In genomic region chr12:51520576-51521325, GRCh38 we compare ENCODE assay signal across 21 cellular contexts.
A peak's percentile ranks its signal among the peaks of the same experiment; 100 is the strongest.
DNase-seq lines count a peak whose midpoint lies in the region; ATAC-seq and TF ChIP-seq lines count a peak whose summit lies in the region.
"Had no signal": no experiment of that assay in that cellular context is flagged by ENCODE, and none has a peak within 500 bp of the region (broad histone marks: within the 10 kb centered on the region; RNA-seq: fewer than 3 reads in every experiment).

No MANE protein-coding gene starts in this region.

- TF ChIP-seq CTCF in DND-41 (IDR thresholded peaks at IDR 0.05; ENCODE audit: borderline replicate concordance, extremely low read depth, low read length, poor library complexity, severe bottlenecking) (peak; percentile 63), dorsolateral prefrontal cortex (IDR thresholded peaks at IDR 0.05 in 54 of 56, conservative IDR thresholded peaks at IDR 0.05 in 2 of 56; ENCODE audit: low read depth in 1 of 56, partially characterized antibody in 56 of 56) (peak in 7 of 56 donors; percentile 7 to 25 (median 13)), neural progenitor cell (IDR thresholded peaks at IDR 0.05) (peak; percentile 35)

- H3K9me3 Mint-ChIP-seq in neural progenitor cell: no peaks in the 10 kb centered on the region
- H3K9me3 Mint-ChIP-seq in activated naive CD4-positive, alpha-beta T cell treated with anti-CD3 and anti-CD28 coated beads, Interleukin-2, amount 10 ng/mL, durations not matched to agents 7 days and 5 days: no peaks in the 10 kb centered on the region
- H3K9me3 Mint-ChIP-seq: activated CD4-positive, alpha-beta T cell treated with anti-CD3 and anti-CD28 coated beads, Interleukin-2, amount 10 ng/mL, durations not matched to agents 24 days and 14 days; activated naive CD4-positive, alpha-beta T cell treated with anti-CD3 and anti-CD28 coated beads, Interleukin-2, amount 50 U/mL, for 72 hours; natural killer cell; T-helper 1 cell treated with Interleukin-12 subunit alpha and Interleukin-12 subunit beta and Interleukin-4 antibody, amounts not matched to agents 30 μg/mL and 1 μg/mL, for 36 hours had no signal

- H4K20me1 ChIP-seq in DND-41 (ENCODE audit: insufficient read depth, low read length) (no peaks in the 10 kb centered on the region), neural progenitor cell (ENCODE audit: low read depth) (no peaks in the 10 kb centered on the region)

- peak; percentile 77 for ATAC-seq in DND-41 (ENCODE audit: insufficient read depth, low read depth)
- no peak for ATAC-seq in GM19397 (IDR thresholded peaks at IDR 0.05; ENCODE audit: unreplicated experiment)
- ATAC-seq: activated naive CD4-positive, alpha-beta T cell treated with anti-CD3 and anti-CD28 coated beads, Interleukin-2, amount 50 U/mL, for 72 hours; gastrocnemius medialis; left cardiac atrium had no signal

- H3K9ac ChIP-seq in DND-41 (ENCODE audit: low read depth, low read length): no peak overlapping the region
- no peak overlapping the region for H3K9ac ChIP-seq in neural progenitor cell

- H3K4me2 ChIP-seq in DND-41 (ENCODE audit: insufficient read depth, low read length) (no peak overlapping the region), neural progenitor cell (no peak overlapping the region)

- CTCF ChIA-PET in activated naive CD4-positive, alpha-beta T cell treated with anti-CD3 and anti-CD28 coated beads, Interleukin-2, amount 10 ng/mL, durations not matched to agents 7 days and 5 days (lab: Charles Lee): interaction anchor here (0.9 to 7.0 kb wide), 7 partner anchors 8 to 354 kb away, joined by 3 to 43 read pairs (median 4); no protein-coding TSS in a partner anchor

- H3K36me3 ChIP-seq in DND-41 (ENCODE audit: insufficient read depth, low read length): no peaks in the 10 kb centered on the region
- no peaks in the 10 kb centered on the region for H3K36me3 ChIP-seq in neural progenitor cell
- H3K36me3 ChIP-seq: esophagus squamous epithelium, gastrocnemius medialis, suprapubic skin had no signal

- peaks cover 24% of the 10 kb centered on the region for H3K4me1 ChIP-seq in DND-41 (ENCODE audit: insufficient read depth, low read length)
- no peaks in the 10 kb centered on the region for H3K4me1 ChIP-seq in neural progenitor cell
- H3K4me1 ChIP-seq: esophagus squamous epithelium, gastrocnemius medialis, suprapubic skin had no signal

- no peaks in the 10 kb centered on the region for H3K79me2 ChIP-seq in DND-41 (ENCODE audit: insufficient read depth, low read length)
- H3K79me2 ChIP-seq in neural progenitor cell (ENCODE audit: low read depth): no peaks in the 10 kb centered on the region

- H2AFZ ChIP-seq in DND-41 (ENCODE audit: low read depth, low read length) (no peak overlapping the region; the same call in 1 of the 2 replicates), neural progenitor cell (replicated peaks) (no peak overlapping the region)

- no peaks in the 10 kb centered on the region for H3K4me1 Mint-ChIP-seq in neural progenitor cell
- H3K4me1 Mint-ChIP-seq in activated naive CD4-positive, alpha-beta T cell treated with anti-CD3 and anti-CD28 coated beads, Interleukin-2, amount 10 ng/mL, durations not matched to agents 7 days and 5 days: no peaks in the 10 kb centered on the region
- H3K4me1 Mint-ChIP-seq: natural killer cell had no signal

- no peaks in the 10 kb centered on the region for H3F3A ChIP-seq in neural progenitor cell (ENCODE audit: low read depth)

- peak; percentile 66 for DNase-seq in DND-41
- DNase-seq in NCI-H524 treated with DMSO at 0.1 percent for 48 hours (lab: John Stamatoyannopoulos, UW): peak; percentile 59
- peak in 8 of 10 donors; percentile 14 to 77 (median 61) for DNase-seq in dorsolateral prefrontal cortex
- DNase-seq in neural progenitor cell (ENCODE audit: low spot score): peak; percentile 22
- DNase-seq in stimulated activated CD4-positive, alpha-beta T cell treated with anti-CD3 and anti-CD28 coated beads, Interleukin-4, amount 100 ng/mL, for 4 hours: no peak
- no peak for DNase-seq in activated naive CD4-positive, alpha-beta T cell treated with anti-CD3 and anti-CD28 coated beads, Interleukin-2, amount 10 ng/mL, durations not matched to agents 7 days and 5 days
- no peak for DNase-seq in GOT3 (lab: John Stamatoyannopoulos, UW)
- DNase-seq: activated CD4-positive, alpha-beta T cell treated with anti-CD3 and anti-CD28 coated beads, Interleukin-2, amount 10 ng/mL, durations not matched to agents 24 days and 14 days; effector memory CD4-positive, alpha-beta T cell; esophagus squamous epithelium; gastrocnemius medialis; GDM1; left cardiac atrium; natural killer cell; NCI-H1092; NCI-H187 treated with DMSO at 0.1 percent for 48 hours; NCI-H446 had no signal

- H3K27ac ChIP-seq in DND-41 (ENCODE audit: low read length): peak overlapping the region; percentile 56; the same call in 1 of the 2 replicates
- peak overlapping the region in 49 of 59 donors; percentile 5 to 84 (median 63) for H3K27ac ChIP-seq in dorsolateral prefrontal cortex
- no peak overlapping the region for H3K27ac ChIP-seq in neural progenitor cell
- H3K27ac ChIP-seq: esophagus squamous epithelium, gastrocnemius medialis, suprapubic skin had no signal

- no peaks in the 10 kb centered on the region for H3K27me3 ChIP-seq in DND-41 (ENCODE audit: insufficient read depth, low read length, poor library complexity)
- no peaks in the 10 kb centered on the region for H3K27me3 ChIP-seq in dorsolateral prefrontal cortex
- no peaks in the 10 kb centered on the region for H3K27me3 ChIP-seq in neural progenitor cell
- H3K27me3 ChIP-seq: gastrocnemius medialis, suprapubic skin had no signal

- no peak overlapping the region for H3K4me3 ChIP-seq in DND-41 (ENCODE audit: low read depth in 1 of 2, low read length in 2 of 2)
- H3K4me3 ChIP-seq in dorsolateral prefrontal cortex: no peak overlapping the region
- H3K4me3 ChIP-seq in neural progenitor cell: no peak overlapping the region
- H3K4me3 ChIP-seq: esophagus squamous epithelium, gastrocnemius medialis, suprapubic skin had no signal

- intact Hi-C loops in dorsolateral prefrontal cortex (cut with DNase I): loop anchor here in 1 of 2 donors (5.0 kb wide), 1 partner anchor 78 kb away; no protein-coding TSS in a partner anchor

- peaks cover 8% of the 10 kb centered on the region for H3K27me3 Mint-ChIP-seq in neural progenitor cell (ENCODE audit: insufficient read depth, low read depth)
- H3K27me3 Mint-ChIP-seq in activated naive CD4-positive, alpha-beta T cell treated with anti-CD3 and anti-CD28 coated beads, Interleukin-2, amount 10 ng/mL, durations not matched to agents 7 days and 5 days: peaks cover 21% of the 10 kb centered on the region

- H3K4me3 Mint-ChIP-seq in neural progenitor cell: no peak overlapping the region
- H3K4me3 Mint-ChIP-seq in activated naive CD4-positive, alpha-beta T cell treated with anti-CD3 and anti-CD28 coated beads, Interleukin-2, amount 10 ng/mL, durations not matched to agents 7 days and 5 days: no peak overlapping the region
- H3K4me3 Mint-ChIP-seq: activated CD4-positive, alpha-beta T cell treated with anti-CD3 and anti-CD28 coated beads, Interleukin-2, amount 10 ng/mL, durations not matched to agents 24 days and 14 days; natural killer cell; T-helper 1 cell treated with Interleukin-12 subunit alpha and Interleukin-12 subunit beta and Interleukin-4 antibody, amounts not matched to agents 30 μg/mL and 1 μg/mL, for 36 hours had no signal

- H3K27ac Mint-ChIP-seq in neural progenitor cell: no peak overlapping the region
- no peak overlapping the region for H3K27ac Mint-ChIP-seq in activated naive CD4-positive, alpha-beta T cell treated with anti-CD3 and anti-CD28 coated beads, Interleukin-2, amount 10 ng/mL, durations not matched to agents 7 days and 5 days
- H3K27ac Mint-ChIP-seq: activated naive CD4-positive, alpha-beta T cell treated with anti-CD3 and anti-CD28 coated beads, Interleukin-2, amount 50 U/mL, for 72 hours; natural killer cell; T-helper 1 cell treated with Interleukin-12 subunit alpha and Interleukin-12 subunit beta and Interleukin-4 antibody, amounts not matched to agents 30 μg/mL and 1 μg/mL, for 36 hours had no signal

- peaks cover 2% of the 10 kb centered on the region for H3K36me3 Mint-ChIP-seq in neural progenitor cell
- no peaks in the 10 kb centered on the region for H3K36me3 Mint-ChIP-seq in activated naive CD4-positive, alpha-beta T cell treated with anti-CD3 and anti-CD28 coated beads, Interleukin-2, amount 10 ng/mL, durations not matched to agents 7 days and 5 days
- H3K36me3 Mint-ChIP-seq: activated naive CD4-positive, alpha-beta T cell treated with anti-CD3 and anti-CD28 coated beads, Interleukin-2, amount 50 U/mL, for 72 hours; natural killer cell had no signal

- H3K9me3 ChIP-seq in DND-41 (ENCODE audit: insufficient read depth, low read length, severe bottlenecking) (no peaks in the 10 kb centered on the region), neural progenitor cell (ENCODE audit: low read depth) (no peaks in the 10 kb centered on the region)
- H3K9me3 ChIP-seq: esophagus squamous epithelium, gastrocnemius medialis, suprapubic skin had no signal

Comparison
In these comparisons a context has a peak if more than half of its experiments do, and no peak if none do; other contexts are left out.
1. DNase-seq: peak in DND-41 (single experiment), NCI-H524 treated with DMSO at 0.1 percent for 48 hours (single experiment), dorsolateral prefrontal cortex (8 of 10) and neural progenitor cell (single experiment); none in stimulated activated CD4-positive, alpha-beta T cell treated with anti-CD3 and anti-CD28 coated beads, Interleukin-4, amount 100 ng/mL, for 4 hours (0 of 2), activated naive CD4-positive, alpha-beta T cell treated with anti-CD3 and anti-CD28 coated beads, Interleukin-2, amount 10 ng/mL, durations not matched to agents 7 days and 5 days (single experiment) and GOT3 (single experiment).